ENCODE assay signal across 16 cellular contexts in the genomic region with DNA sequence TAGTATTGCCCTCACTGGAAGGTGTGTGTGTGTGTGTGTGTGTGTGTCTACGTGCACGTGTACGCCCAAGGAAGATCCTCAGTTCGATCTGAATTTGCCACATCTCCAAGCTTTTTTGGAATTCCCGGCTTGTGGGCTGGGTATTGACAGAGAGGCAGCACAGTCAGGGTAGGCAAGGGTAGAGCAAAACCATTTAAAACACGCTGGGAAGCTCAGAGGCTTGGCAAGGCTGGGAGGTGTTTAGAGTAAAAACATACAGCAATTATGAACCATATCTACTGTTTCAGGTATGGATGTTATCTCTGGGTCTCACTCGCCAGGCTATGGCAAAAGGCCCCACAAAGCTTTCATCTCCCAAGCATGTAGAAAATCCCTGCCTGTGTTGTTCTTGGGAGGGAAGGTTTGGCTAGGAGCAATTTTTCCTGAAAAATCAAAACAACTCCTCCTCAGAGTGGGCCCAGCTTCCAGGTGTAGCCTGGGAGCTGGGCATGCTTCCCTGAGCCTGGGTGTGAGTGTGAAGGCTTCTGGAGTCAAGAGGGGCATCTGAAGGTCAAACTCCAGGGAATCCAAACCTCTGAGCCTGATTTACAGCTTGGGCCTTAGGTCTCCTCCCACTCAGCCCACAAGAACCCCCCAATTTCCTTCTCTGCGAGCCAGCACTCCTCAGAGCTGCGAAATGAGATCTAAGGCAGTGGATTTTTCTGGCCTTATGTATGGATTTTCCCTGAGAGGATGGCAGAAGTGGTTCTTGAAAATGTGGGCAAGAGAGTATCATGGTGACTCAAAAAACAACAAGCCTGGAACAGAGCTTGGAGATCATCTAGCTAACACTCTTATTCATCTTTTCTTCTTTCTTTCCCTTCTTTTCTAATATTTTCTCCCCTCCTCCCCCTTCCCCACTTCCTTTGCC.
DNase-seq lines count a peak whose midpoint lies in the region; ATAC-seq and TF ChIP-seq lines count a peak whose summit lies in the region.
"Had no signal": no experiment of that assay in that cellular context is flagged by ENCODE, and none has a peak within 500 bp of the region (broad histone marks: within the 10 kb centered on the region; RNA-seq: fewer than 3 reads in every experiment).

No MANE protein-coding gene starts in this region.

- H3K9ac ChIP-seq in SK-N-SH = no peak overlapping the region

- no peaks in the 10 kb centered on the region for H4K20me1 ChIP-seq in SK-N-SH (ENCODE audit: insufficient read depth)

- H3K9me3 Mint-ChIP-seq in chondrocyte (ENCODE audit: low read depth) = no peaks in the 10 kb centered on the region
- H3K9me3 Mint-ChIP-seq in stimulated activated memory B cell treated with anti-CD40 and anti-IgM and Interleukin-4, amounts not matched to agents 10 μg/mL and 1 μg/mL and 100 μg/mL, for 72 hours = no peaks in the 10 kb centered on the region

- no peak for TF ChIP-seq CTCF in SK-N-SH (IDR thresholded peaks at IDR 0.05)
- TF ChIP-seq CTCF in chondrocyte (IDR thresholded peaks at IDR 0.05) = no peak
- TF ChIP-seq CTCF in omental fat pad (IDR thresholded peaks at IDR 0.05) = no peak
- no peak for TF ChIP-seq CTCF in thyroid gland (IDR thresholded peaks at IDR 0.05)
- TF ChIP-seq CTCF in prostate gland (IDR thresholded peaks at IDR 0.05) = no peak

- intact Hi-C loops in thyroid gland (cut with DNase I) = no loop called here
- intact Hi-C loops in prostate gland (cut with DNase I) = no loop called here

- H3K79me2 ChIP-seq in SK-N-SH (ENCODE audit: insufficient read depth) = no peaks in the 10 kb centered on the region

- peaks cover 3% of the 10 kb centered on the region for H3K36me3 Mint-ChIP-seq in chondrocyte (ENCODE audit: low read depth)
- H3K36me3 Mint-ChIP-seq in stimulated activated memory B cell treated with anti-CD40 and anti-IgM and Interleukin-4, amounts not matched to agents 10 μg/mL and 1 μg/mL and 100 μg/mL, for 72 hours = no peaks in the 10 kb centered on the region
- H3K36me3 Mint-ChIP-seq: CD4-positive, alpha-beta memory T cell had no signal

- CTCF ChIA-PET in SK-N-SH (lab: Yijun Ruan, JAX) = interaction anchor here (1.0 to 1.2 kb wide), 2 partner anchors 20 to 215 kb away, joined by 3 to 4 read pairs; no protein-coding TSS in a partner anchor

- H2AFZ ChIP-seq in SK-N-SH (ENCODE audit: low read depth) = no peak overlapping the region
- H2AFZ ChIP-seq: PC-9 had no signal

- H3K27ac ChIP-seq in SK-N-SH (ENCODE audit: low read depth in 2 of 2, low read length in 1 of 2) (peak overlapping the region in 1 of 2 experiments; percentile 66; a peak in 2 of 4 replicates), thyroid gland (peak overlapping the region; percentile 38 to 58 (median 55)), prostate gland (no peak overlapping the region)
- H3K27ac ChIP-seq: 22Rv1, PC-9 had no signal

- WGBS in SK-N-SH (ENCODE audit: low lambda C conversion rate) = 79% methylated on average over 7 of the region's 9 CpGs
- WGBS in thyroid gland, 2 donors = 74 to 79% methylated on average over 9 of the region's 9 CpGs
- WGBS in prostate gland = 79% methylated on average over 9 of the region's 9 CpGs

- TF ChIP-seq EP300 in SK-N-SH (IDR thresholded peaks at IDR 0.05; ENCODE audit: borderline replicate concordance in 1 of 2, low read depth in 1 of 2, low read length in 1 of 2) = no peak

- peak overlapping the region; percentile 15; the same call in 1 of the 2 replicates for H3K4me2 ChIP-seq in SK-N-SH
- H3K4me2 ChIP-seq: PC-9 had no signal

- H3K4me1 ChIP-seq in SK-N-SH (ENCODE audit: control insufficient read depth in 1 of 2, insufficient read depth in 2 of 2, low read depth in 1 of 2, low read length in 1 of 2) (peaks cover 0 to 10% of the 10 kb centered on the region in 2 experiments; a peak in 2 of 4 replicates), thyroid gland (peaks cover 11 to 30% of the 10 kb centered on the region in 2 donors), prostate gland (replicated peaks) (no peaks in the 10 kb centered on the region)

- ATAC-seq in SK-N-SH treated with all-trans-retinoic acid at 6 μM for 48 hours (no peak), omental fat pad (ENCODE audit: low FRiP score) (peak; percentile 37)
- no peak for ATAC-seq in stimulated activated memory B cell treated with anti-CD40 and anti-IgM and Interleukin-4, amounts not matched to agents 10 μg/mL and 1 μg/mL and 100 μg/mL, for 72 hours

- DNase-seq in SK-N-SH = no peak
- no peak for DNase-seq in chondrocyte (ENCODE audit: low spot score)
- no peak for DNase-seq in omental fat pad (ENCODE audit: low spot score)
- DNase-seq in thyroid gland = peak; percentile 58 to 68
- no peak for DNase-seq in prostate gland (ENCODE audit: low spot score)
- no peak for DNase-seq in NOMO-1 (lab: John Stamatoyannopoulos, UW; ENCODE audit: unreplicated experiment in 2 of 2)
- DNase-seq: CD4-positive, alpha-beta memory T cell; NCI-H1417 treated with DMSO at 0.1 percent for 48 hours; NCI-H2029; NCI-H2171; NCI-H446 treated with DMSO at 0.1 percent for 48 hours; NCI-H774; PC-9 had no signal

- no peaks in the 10 kb centered on the region for H3K36me3 ChIP-seq in SK-N-SH (replicated peaks in 1 of 2; ENCODE audit: control insufficient read depth in 1 of 2, insufficient read depth in 2 of 2, low read length in 1 of 2)
- no peaks in the 10 kb centered on the region for H3K36me3 ChIP-seq in thyroid gland
- no peaks in the 10 kb centered on the region for H3K36me3 ChIP-seq in prostate gland

- H3K27me3 Mint-ChIP-seq in chondrocyte (ENCODE audit: low read depth) = no peaks in the 10 kb centered on the region
- H3K27me3 Mint-ChIP-seq in stimulated activated memory B cell treated with anti-CD40 and anti-IgM and Interleukin-4, amounts not matched to agents 10 μg/mL and 1 μg/mL and 100 μg/mL, for 72 hours = no peaks in the 10 kb centered on the region
- H3K27me3 Mint-ChIP-seq: CD4-positive, alpha-beta memory T cell had no signal

- H3K4me3 Mint-ChIP-seq in chondrocyte (ENCODE audit: unreplicated experiment) = no peak overlapping the region
- H3K4me3 Mint-ChIP-seq in stimulated activated memory B cell treated with anti-CD40 and anti-IgM and Interleukin-4, amounts not matched to agents 10 μg/mL and 1 μg/mL and 100 μg/mL, for 72 hours = no peak overlapping the region

- no peak for TF ChIP-seq RAD21 in SK-N-SH (IDR thresholded peaks at IDR 0.05; ENCODE audit: low read length)

- POLR2A ChIA-PET in SK-N-SH (lab: Yijun Ruan, JAX) = no interaction called here

- H3K9me3 ChIP-seq in SK-N-SH (no peaks in the 10 kb centered on the region), thyroid gland (no peaks in the 10 kb centered on the region), prostate gland (no peaks in the 10 kb centered on the region)

- H3K4me3 ChIP-seq in SK-N-SH (ENCODE audit: low read depth in 2 of 2, low read length in 1 of 2) (no peak overlapping the region), thyroid gland (replicated peaks in 1 of 3) (no peak overlapping the region), prostate gland (no peak overlapping the region)
- H3K4me3 ChIP-seq: PC-9 had no signal

- TF ChIP-seq POLR2A in thyroid gland (IDR thresholded peaks at IDR 0.05) = no peak
- TF ChIP-seq POLR2A in prostate gland (IDR thresholded peaks at IDR 0.05) = no peak

- peaks cover 25% of the 10 kb centered on the region for H3K4me1 Mint-ChIP-seq in chondrocyte (ENCODE audit: low read depth)
- H3K4me1 Mint-ChIP-seq in stimulated activated memory B cell treated with anti-CD40 and anti-IgM and Interleukin-4, amounts not matched to agents 10 μg/mL and 1 μg/mL and 100 μg/mL, for 72 hours = peaks cover 6% of the 10 kb centered on the region

- H3K9me2 ChIP-seq in SK-N-SH = no peaks in the 10 kb centered on the region

- H3F3A ChIP-seq in SK-N-SH (replicated peaks; ENCODE audit: insufficient read depth) = peaks cover 5% of the 10 kb centered on the region

- peak overlapping the region; percentile 75 for H3K27ac Mint-ChIP-seq in chondrocyte (ENCODE audit: unreplicated experiment)
- no peak overlapping the region for H3K27ac Mint-ChIP-seq in stimulated activated memory B cell treated with anti-CD40 and anti-IgM and Interleukin-4, amounts not matched to agents 10 μg/mL and 1 μg/mL and 100 μg/mL, for 72 hours

- H3K27me3 ChIP-seq in SK-N-SH (ENCODE audit: insufficient read depth) = no peaks in the 10 kb centered on the region
- H3K27me3 ChIP-seq in thyroid gland = no peaks in the 10 kb centered on the region
- H3K27me3 ChIP-seq in prostate gland (replicated peaks; ENCODE audit: insufficient read depth) = no peaks in the 10 kb centered on the region

TF ChIP-seq in SK-N-SH, 30 proteins besides CTCF, POLR2A, EP300 and RAD21 (continues in another document):
- TF ChIP-seq EZH2phosphoT487 (IDR thresholded peaks at IDR 0.05; ENCODE audit: borderline replicate concordance, low read depth) = no peak
- TF ChIP-seq, protein P1, sequence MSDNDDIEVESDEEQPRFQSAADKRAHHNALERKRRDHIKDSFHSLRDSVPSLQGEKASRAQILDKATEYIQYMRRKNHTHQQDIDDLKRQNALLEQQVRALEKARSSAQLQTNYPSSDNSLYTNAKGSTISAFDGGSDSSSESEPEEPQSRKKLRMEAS (IDR thresholded peaks at IDR 0.05; ENCODE audit: low read depth) = no peak
- no peak for TF ChIP-seq NRF1 (IDR thresholded peaks at IDR 0.05; ENCODE audit: low read depth, low read length)
- TF ChIP-seq POLR2AphosphoS5 (IDR thresholded peaks at IDR 0.05; ENCODE audit: low read depth, low read length) = no peak
- no peak for TF ChIP-seq GABPA (IDR thresholded peaks at IDR 0.05; ENCODE audit: low read depth)
- TF ChIP-seq TEAD4 (IDR thresholded peaks at IDR 0.05; ENCODE audit: borderline replicate concordance, insufficient read depth) = no peak

TF ChIP-seq in SK-N-SH treated with all-trans-retinoic acid at 6 μM for 48 hours, 23 proteins besides CTCF, POLR2A, EP300 and RAD21:
- TF ChIP-seq ZFP3 (CRISPR knock-in tag; IDR thresholded peaks at IDR 0.05) = no peak
- no peak for TF ChIP-seq ZNF70 (CRISPR knock-in tag; IDR thresholded peaks at IDR 0.05)
- no peak for TF ChIP-seq OSR1 (CRISPR knock-in tag; IDR thresholded peaks at IDR 0.05)

Comparison
In these comparisons a context has a peak if more than half of its experiments do, and no peak if none do; other contexts are left out.
1. DNase-seq: peak in thyroid gland (2 of 2); none in SK-N-SH (single experiment), chondrocyte (single experiment), omental fat pad (single experiment), prostate gland (single experiment) and NOMO-1 (0 of 2).
2. H3K27ac ChIP-seq: peak in thyroid gland (3 of 3); none in prostate gland (0 of 2).